In the genomic region with DNA sequence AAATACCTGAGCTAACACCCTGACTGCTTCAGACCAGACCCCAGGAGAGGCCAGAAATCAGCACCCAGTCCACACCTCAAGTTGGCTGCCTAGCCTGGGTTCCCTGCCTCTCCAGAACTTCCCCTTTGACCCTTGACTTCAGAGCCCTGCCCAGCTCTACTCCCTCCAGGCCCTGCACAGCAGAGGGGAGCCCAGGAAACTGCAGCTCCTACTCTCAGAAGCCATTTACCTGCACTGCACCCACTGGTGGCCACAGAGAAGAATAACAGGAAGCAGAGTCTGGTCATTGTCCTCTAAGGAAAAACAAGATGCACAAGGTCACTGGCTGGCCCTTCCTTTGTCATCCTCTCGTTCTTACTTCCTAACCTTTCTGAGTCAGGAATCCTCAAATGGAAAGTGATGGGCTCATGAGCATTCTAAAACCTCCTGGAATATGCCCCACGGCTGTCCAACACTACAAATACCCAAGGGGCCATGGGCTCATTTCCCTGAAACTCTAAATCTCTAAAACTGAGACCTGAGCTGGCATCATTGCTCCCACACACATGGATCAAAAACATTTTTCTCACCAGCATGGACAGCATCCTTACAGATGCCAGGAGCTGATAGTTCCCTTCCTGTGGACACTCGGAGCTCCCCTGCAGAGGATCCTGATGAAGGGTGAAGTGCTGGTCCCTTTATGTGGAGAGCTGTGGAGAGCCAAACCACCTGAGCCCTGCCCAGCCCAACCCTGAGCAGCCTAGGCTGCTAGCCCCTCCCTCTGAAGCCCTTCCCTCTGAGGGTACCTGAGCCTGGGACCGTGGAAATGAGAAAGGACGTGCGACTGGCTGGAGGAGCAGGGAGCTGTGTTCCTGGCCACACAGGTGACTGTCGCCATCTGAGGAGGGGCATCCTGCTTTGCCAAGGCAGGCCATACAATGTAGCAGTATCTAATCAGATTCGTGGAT, we compare ENCODE assay signal across 8 cellular contexts. TPM values are rescaled to one million over a fixed set of nuclear protein-coding genes. Genes with fewer than 3 reads are reported as not detected.
DNase-seq lines count a peak whose midpoint lies in the region; ATAC-seq and TF ChIP-seq lines count a peak whose summit lies in the region.

A gene (minus strand): TSS at position 652 of the 947 bp plus-strand sequence. CDS start 68 bp downstream, at position 584.

- no peak for TF ChIP-seq POLR2A in GM18505 (IDR thresholded peaks at IDR 0.05; ENCODE audit: borderline replicate concordance, extremely low read depth, insufficient read depth, insufficient read length)

- H3K4me3 ChIP-seq in HAP-1 (no peak within 1 kb of the TSS), OCI-LY3 (ENCODE audit: low read length) (no peak within 1 kb of the TSS), right cardiac atrium (ENCODE audit: low read length) (no peak within 1 kb of the TSS)

- no peaks in the 10 kb centered on the region for H3K9me3 Mint-ChIP-seq in activated T-cell treated with anti-CD3 and anti-CD28 coated beads, Interleukin-2, amount 50 U/mL, for 72 hours

- H3K4me3 Mint-ChIP-seq in activated T-cell treated with anti-CD3 and anti-CD28 coated beads, Interleukin-2, amount 50 U/mL, for 72 hours: no peak within 1 kb of the TSS

- H3K36me3 Mint-ChIP-seq in activated T-cell treated with anti-CD3 and anti-CD28 coated beads, Interleukin-2, amount 50 U/mL, for 72 hours (ENCODE audit: insufficient read depth in 2 of 2): no peaks in the 10 kb centered on the region

- H3K36me3 ChIP-seq in HAP-1 (replicated peaks) (no peaks in the 10 kb centered on the region), OCI-LY3 (replicated peaks; ENCODE audit: low read depth, low read length) (no peaks in the 10 kb centered on the region)

- DNase-seq in DMS153 treated with DMSO at 0.1 percent for 48 hours (lab: John Stamatoyannopoulos, UW; ENCODE audit: unreplicated experiment) (peak; percentile 34), HAP-1 (ENCODE audit: low spot score in 2 of 2) (peak; percentile 67 to 70), right cardiac atrium (no peak), occipital lobe (lab: John Stamatoyannopoulos, UW) (no peak)
- DNase-seq in activated T-cell treated with anti-CD3 and anti-CD28 coated beads, Interleukin-2, amount 50 U/mL, for 72 hours: peak; percentile 50 to 55
- peak; percentile 49 to 55 for DNase-seq in stimulated activated CD4-positive, alpha-beta T cell treated with anti-CD3 and anti-CD28 coated beads, Interleukin-2, amount 100 ng/mL, for 24 hours

- 76% methylated on average over 8 of the region's 8 CpGs for WGBS in right cardiac atrium

- no peak within 1 kb of the TSS for H3K27ac ChIP-seq in OCI-LY3 (ENCODE audit: low read length)
- H3K27ac ChIP-seq in right cardiac atrium (ENCODE audit: low read length): no peak within 1 kb of the TSS

- intact Hi-C loops in right cardiac atrium (cut with DNase I): loop anchor here (5.0 to 10.0 kb wide), 4 partner anchors 117 to 230 kb away; no protein-coding TSS in a partner anchor

- peak within 1 kb of the TSS; percentile 31 for H3K4me2 ChIP-seq in OCI-LY3 (ENCODE audit: low read length)

- H3K27me3 Mint-ChIP-seq in activated T-cell treated with anti-CD3 and anti-CD28 coated beads, Interleukin-2, amount 50 U/mL, for 72 hours (ENCODE audit: low read depth): no peaks in the 10 kb centered on the region

- no peaks in the 10 kb centered on the region for H4K20me1 ChIP-seq in OCI-LY3 (ENCODE audit: insufficient read depth, low read length)

- in situ Hi-C loops in HAP-1 (cut with MboI; ENCODE audit: low sequenced_read_pairs): loop anchor here (10.0 kb wide), 1 partner anchor 230 kb away; no protein-coding TSS in a partner anchor

- H3K79me2 ChIP-seq in OCI-LY3 (ENCODE audit: low read length): no peaks in the 10 kb centered on the region

- H2AFZ ChIP-seq in OCI-LY3 (ENCODE audit: low read depth, low read length): peak within 1 kb of the TSS; percentile 74

- no peaks in the 10 kb centered on the region for H3K9me3 ChIP-seq in HAP-1
- H3K9me3 ChIP-seq in OCI-LY3 (ENCODE audit: insufficient read depth, low read length): no peaks in the 10 kb centered on the region
- H3K9me3 ChIP-seq in right cardiac atrium (ENCODE audit: control insufficient read depth, low read length): no peaks in the 10 kb centered on the region

- no peaks in the 10 kb centered on the region for H3K27me3 ChIP-seq in HAP-1 (ENCODE audit: low read depth)
- H3K27me3 ChIP-seq in OCI-LY3 (ENCODE audit: low read depth, low read length): 0 out of 2 replicates have a peak, but pooled peaks cover 4% of the 10 kb centered on the region
- H3K27me3 ChIP-seq in right cardiac atrium (ENCODE audit: control insufficient read depth, insufficient read depth): no peaks in the 10 kb centered on the region

- H3K4me1 Mint-ChIP-seq in activated T-cell treated with anti-CD3 and anti-CD28 coated beads, Interleukin-2, amount 50 U/mL, for 72 hours (ENCODE audit: low read depth): peaks cover 7% of the 10 kb centered on the region

- H3K9ac ChIP-seq in OCI-LY3 (ENCODE audit: low read length): no peak within 1 kb of the TSS

- ATAC-seq in activated T-cell treated with anti-CD3 and anti-CD28 coated beads, Interleukin-2, amount 50 U/mL, for 72 hours (replicated peaks in 1 of 2): peak; percentile 78 to 80
- ATAC-seq in right cardiac atrium: peak; percentile 9 to 12
- no peak for ATAC-seq in GM18505 (IDR thresholded peaks at IDR 0.05; ENCODE audit: unreplicated experiment)

- TF ChIP-seq CTCF in OCI-LY3 (IDR thresholded peaks at IDR 0.05; ENCODE audit: low read depth, low read length): peak; percentile 92

- H3K27ac Mint-ChIP-seq in activated T-cell treated with anti-CD3 and anti-CD28 coated beads, Interleukin-2, amount 50 U/mL, for 72 hours: no peak within 1 kb of the TSS

- H3K4me1 ChIP-seq in HAP-1 (peaks cover 5% of the 10 kb centered on the region), OCI-LY3 (ENCODE audit: low read length) (no peaks in the 10 kb centered on the region), right cardiac atrium (ENCODE audit: control insufficient read depth, insufficient read depth, low read length) (peaks cover 5% of the 10 kb centered on the region)

RNA-seq across cellular contexts. Expression of the gene that starts here (rescaled TPM):
- total RNA-seq in activated T-cell treated with anti-CD3 and anti-CD28 coated beads, Interleukin-2, amount 50 U/mL, for 72 hours: not detected
- total RNA-seq in right cardiac atrium (1 to 10 TPM in 2 of 4 donors, under 1 TPM in 2; 0.58 to 2.1 (median 0.94) TPM), occipital lobe (not detected)
- polyA plus RNA-seq in right cardiac atrium: 0.88 TPM

Comparison
In these comparisons a context has a peak if more than half of its experiments do, and no peak if none do; other contexts are left out.
1. Peak in DNase-seq and ATAC-seq in activated T-cell treated with anti-CD3 and anti-CD28 coated beads, Interleukin-2, amount 50 U/mL, for 72 hours; RNA of the gene not detected or under 1 TPM.
2. DNase-seq: peak in DMS153 treated with DMSO at 0.1 percent for 48 hours (single experiment), HAP-1 (2 of 2) and stimulated activated CD4-positive, alpha-beta T cell treated with anti-CD3 and anti-CD28 coated beads, Interleukin-2, amount 100 ng/mL, for 24 hours (2 of 2); none in right cardiac atrium (0 of 3) and occipital lobe (single experiment).